ENCODE assay signal across 9 cellular contexts in genomic region chr2:222418734-222419133, GRCh38. TPM values are rescaled to one million over a fixed set of nuclear protein-coding genes. Genes with fewer than 3 reads are reported as not detected.
"Had no signal": no experiment of that assay in that cellular context is flagged by ENCODE, and none has a peak within 500 bp of the region (broad histone marks: within the 10 kb centered on the region; RNA-seq: fewer than 3 reads in every experiment).

No MANE protein-coding gene starts in this region.

- ATAC-seq: HepG2 had no signal

- H3K27ac ChIP-seq: GM23248, KMS-11 had no signal

- H3K4me3 ChIP-seq: GM23248, HAP-1 had no signal

- H3K36me3 ChIP-seq: HAP-1 had no signal

- H3K4me1 ChIP-seq: HAP-1 had no signal

- DNase-seq: GM23248, GOT3, H7, Karpas-422, KBM-7 had no signal

RNA-seq across cellular contexts. Expression of gene SGPP2, which starts 5.6 kb away (rescaled TPM):
- total RNA-seq: GM23248, H4, H7, HepG2 had no signal
